34 cellular contexts compared by ENCODE assay signal in the genomic region with DNA sequence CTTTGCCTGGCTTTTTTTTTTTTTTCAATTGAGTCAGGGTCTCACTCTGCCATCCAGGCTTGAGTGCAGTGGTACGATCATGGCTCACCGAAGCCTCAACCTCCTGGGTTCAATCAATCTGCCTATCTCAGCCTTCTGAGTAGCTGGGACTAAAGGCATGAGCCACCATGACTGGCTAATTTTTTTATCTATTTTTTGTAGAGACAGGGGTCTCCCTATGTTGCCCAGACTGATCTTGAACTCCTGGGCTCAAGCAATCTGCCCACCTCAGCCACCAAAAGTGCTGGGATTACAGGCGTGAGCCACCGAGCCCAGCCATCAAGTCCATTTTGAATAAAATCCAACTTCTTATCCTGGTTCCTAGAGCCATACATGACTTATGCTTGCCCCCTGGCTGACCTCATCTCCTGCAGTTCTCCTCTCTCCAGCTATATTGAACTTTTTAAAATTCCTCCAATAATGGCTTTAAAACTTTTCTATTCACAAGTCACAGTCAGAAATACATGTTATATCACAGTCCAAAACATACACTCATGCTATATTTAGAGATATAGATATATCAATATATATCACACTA. TPM values are rescaled to one million over a fixed set of nuclear protein-coding genes. Genes with fewer than 3 reads are reported as not detected.
"Had no signal": no experiment of that assay in that cellular context is flagged by ENCODE, and none has a peak within 500 bp of the region (broad histone marks: within the 10 kb centered on the region; RNA-seq: fewer than 3 reads in every experiment).

No MANE protein-coding gene starts in this region.

- H3K4me2 ChIP-seq: KMS-11, SK-N-SH had no signal

- H3K9ac ChIP-seq: KMS-11, SK-N-SH had no signal

- H3K4me3 Mint-ChIP-seq: activated CD4-positive, alpha-beta T cell treated with anti-CD3 and anti-CD28 coated beads, Interleukin-2, amount 10 ng/mL, durations not matched to agents 24 days and 14 days; activated CD8-positive, alpha-beta T cell treated with anti-CD3 and anti-CD28 coated beads for 36 hours; activated naive CD4-positive, alpha-beta T cell treated with anti-CD3 and anti-CD28 coated beads, Interleukin-2, amount 10 ng/mL, durations not matched to agents 7 days and 5 days; activated naive CD8-positive, alpha-beta T cell; activated naive CD8-positive, alpha-beta T cell treated with anti-CD3 and anti-CD28 coated beads, Interleukin-2, amount 50 U/mL, for 24 hours; activated T-cell treated with anti-CD3 and anti-CD28 coated beads, Interleukin-2, amount 50 U/mL, for 24 hours; T-helper 1 cell treated with Interleukin-12 subunit alpha and Interleukin-12 subunit beta and Interleukin-4 antibody, amounts not matched to agents 30 μg/mL and 1 μg/mL, for 36 hours; T-helper 2 cell treated with Interferon-gamma antibody and Interleukin-4, amounts not matched to agents 5 μg/mL and 100 μg/mL, for 36 hours had no signal

- H3K9me3 Mint-ChIP-seq: activated CD4-positive, alpha-beta T cell treated with anti-CD3 and anti-CD28 coated beads, Interleukin-2, amount 10 ng/mL, durations not matched to agents 24 days and 14 days; activated CD8-positive, alpha-beta T cell treated with anti-CD3 and anti-CD28 coated beads for 36 hours; activated naive CD4-positive, alpha-beta T cell treated with anti-CD3 and anti-CD28 coated beads, Interleukin-2, amount 10 ng/mL, durations not matched to agents 7 days and 5 days; activated naive CD8-positive, alpha-beta T cell treated with anti-CD3 and anti-CD28 coated beads, Interleukin-2, amount 50 U/mL, for 24 hours; activated T-cell treated with anti-CD3 and anti-CD28 coated beads, Interleukin-2, amount 50 U/mL, for 24 hours; activated T-helper 2 cell treated with anti-CD3 and anti-CD28 coated beads, Interferon-gamma antibody, Interleukin-2, Interleukin-4, amounts not matched to agents 10 μg/mL and 5 μg/mL and 100 μg/mL, durations not matched to agents 14 hours and 24 hours and 36 hours; T-helper 1 cell treated with Interleukin-12 subunit alpha and Interleukin-12 subunit beta and Interleukin-4 antibody, amounts not matched to agents 30 μg/mL and 1 μg/mL, for 36 hours; T-helper 2 cell treated with Interferon-gamma antibody and Interleukin-4, amounts not matched to agents 5 μg/mL and 100 μg/mL, for 36 hours had no signal

- H3K27ac Mint-ChIP-seq: activated CD4-positive, alpha-beta T cell treated with anti-CD3 and anti-CD28 coated beads, Interleukin-2, amount 10 ng/mL, durations not matched to agents 24 days and 14 days; activated CD8-positive, alpha-beta T cell treated with anti-CD3 and anti-CD28 coated beads for 36 hours; activated naive CD4-positive, alpha-beta T cell treated with anti-CD3 and anti-CD28 coated beads, Interleukin-2, amount 10 ng/mL, durations not matched to agents 7 days and 5 days; activated naive CD8-positive, alpha-beta T cell; activated naive CD8-positive, alpha-beta T cell treated with anti-CD3 and anti-CD28 coated beads, Interleukin-2, amount 50 U/mL, for 24 hours; activated T-cell treated with anti-CD3 and anti-CD28 coated beads, Interleukin-2, amount 50 U/mL, for 24 hours; activated T-helper 2 cell treated with anti-CD3 and anti-CD28 coated beads, Interferon-gamma antibody, Interleukin-2, Interleukin-4, amounts not matched to agents 10 μg/mL and 5 μg/mL and 100 μg/mL, durations not matched to agents 14 hours and 24 hours and 36 hours; T-helper 1 cell treated with Interleukin-12 subunit alpha and Interleukin-12 subunit beta and Interleukin-4 antibody, amounts not matched to agents 30 μg/mL and 1 μg/mL, for 36 hours; T-helper 2 cell treated with Interferon-gamma antibody and Interleukin-4, amounts not matched to agents 5 μg/mL and 100 μg/mL, for 36 hours had no signal

- H3K4me1 ChIP-seq: Peyer's patch, SJSA1 had no signal

- H3K4me3 ChIP-seq: Peyer's patch, SJSA1 had no signal

- FAIRE-seq: TTC549 had no signal

- H3K27me3 ChIP-seq: brain microvascular endothelial cell, Peyer's patch, SJSA1 had no signal

- H3K36me3 Mint-ChIP-seq: activated naive CD4-positive, alpha-beta T cell treated with anti-CD3 and anti-CD28 coated beads, Interleukin-2, amount 10 ng/mL, durations not matched to agents 7 days and 5 days; activated naive CD8-positive, alpha-beta T cell had no signal

- DNase-seq: activated CD4-positive, alpha-beta T cell treated with anti-CD3 and anti-CD28 coated beads, Interleukin-2, amount 10 ng/mL, durations not matched to agents 24 days and 14 days; activated CD4-positive, alpha-beta T cell treated with anti-CD3 and anti-CD28 coated beads, Interleukin-2, amount 50 U/mL, for 4 hours; activated CD8-positive, alpha-beta T cell treated with anti-CD3 and anti-CD28 coated beads for 36 hours; activated gamma-delta T cell; activated naive CD4-positive, alpha-beta T cell treated with anti-CD3 and anti-CD28 coated beads, Interleukin-2, amount 10 ng/mL, durations not matched to agents 7 days and 5 days; activated naive CD8-positive, alpha-beta T cell treated with anti-CD3 and anti-CD28 coated beads, Interleukin-2, amount 50 U/mL, for 24 hours; activated T-cell treated with anti-CD3 and anti-CD28 coated beads, Interleukin-2, amount 50 U/mL, for 24 hours; amniotic stem cell; aorta; brain microvascular endothelial cell; central memory CD4-positive, alpha-beta T cell; NCI-H1092 treated with DMSO at 0.1 percent for 48 hours; NCI-H1417; NCI-H146; NCI-H187; NCI-H2029 treated with DMSO at 0.1 percent for 48 hours; NCI-H2107; NCI-H2227 treated with DMSO at 0.1 percent for 48 hours; NCI-H524 treated with DMSO at 0.1 percent for 48 hours; NCI-H748 treated with DMSO at 0.1 percent for 48 hours; NK-92 treated with Interleukin-12 subunit alpha and Interleukin-12 subunit beta, amount 100 ng/mL, for 24 hours; PC-3; Peyer's patch; RPMI8226; SHP77 treated with DMSO at 0.1 percent for 48 hours; SK-N-SH had no signal

- H3K27ac ChIP-seq: brain microvascular endothelial cell, KMS-11, Peyer's patch, SJSA1 had no signal

- ATAC-seq: activated CD8-positive, alpha-beta T cell treated with anti-CD3 and anti-CD28 coated beads for 36 hours; activated naive CD8-positive, alpha-beta T cell treated with anti-CD3 and anti-CD28 coated beads, Interleukin-2, amount 50 U/mL, for 24 hours; PC-3 had no signal

- H3K4me1 Mint-ChIP-seq: activated CD4-positive, alpha-beta T cell treated with anti-CD3 and anti-CD28 coated beads, Interleukin-2, amount 10 ng/mL, durations not matched to agents 24 days and 14 days; activated naive CD4-positive, alpha-beta T cell treated with anti-CD3 and anti-CD28 coated beads, Interleukin-2, amount 10 ng/mL, durations not matched to agents 7 days and 5 days; activated naive CD8-positive, alpha-beta T cell treated with anti-CD3 and anti-CD28 coated beads, Interleukin-2, amount 50 U/mL, for 24 hours had no signal

- H3K9me3 ChIP-seq: Peyer's patch, SJSA1, SK-N-SH had no signal

- H3K36me3 ChIP-seq: brain microvascular endothelial cell, Peyer's patch, SJSA1 had no signal

RNA-seq across cellular contexts. Expression of a gene that starts 10.4 kb away (rescaled TPM):
- total RNA-seq: LHCN-M2, SJSA1 had no signal
